33 cellular contexts compared by ENCODE assay signal in genomic region chr6:106619223-106619622, GRCh38.
"Had no signal": no experiment of that assay in that cellular context is flagged by ENCODE, and none has a peak within 500 bp of the region (broad histone marks: within the 10 kb centered on the region; RNA-seq: fewer than 3 reads in every experiment).

No MANE protein-coding gene starts in this region.

- H3K4me3 ChIP-seq: breast epithelium, pancreas, prostate gland, sigmoid colon, smooth muscle cell, stomach, thyroid gland, upper lobe of left lung, vagina had no signal

- H3K4me1 ChIP-seq: breast epithelium, pancreas, prostate gland, sigmoid colon, stomach, thyroid gland, upper lobe of left lung, vagina had no signal

- H3K27me3 ChIP-seq: breast epithelium, pancreas, sigmoid colon, stomach, thyroid gland, upper lobe of left lung, vagina had no signal

- H3K9me3 Mint-ChIP-seq: naive thymus-derived CD8-positive, alpha-beta T cell had no signal

- H3K27me3 Mint-ChIP-seq: naive thymus-derived CD8-positive, alpha-beta T cell; stimulated activated naive B cell treated with anti-CD40 and anti-IgM and Interleukin-4, amounts not matched to agents 10 μg/mL and 1 μg/mL and 100 μg/mL, for 72 hours had no signal

- H3K27ac Mint-ChIP-seq: activated CD8-positive, alpha-beta T cell treated with anti-CD3 and anti-CD28 coated beads, Interleukin-2, amount 10 ng/mL, durations not matched to agents 7 days and 5 days; activated T-helper 1 cell treated with anti-CD3 and anti-CD28 coated beads, Interleukin-12 subunit alpha, Interleukin-12 subunit beta, Interleukin-2, Interleukin-4 antibody, amounts not matched to agents 30 ng/mL and 10 ng/mL and 1 ng/mL, durations not matched to agents 14 hours and 24 hours and 36 hours; naive thymus-derived CD8-positive, alpha-beta T cell; stimulated activated naive B cell treated with anti-CD40 and anti-IgM and Interleukin-4, amounts not matched to agents 10 μg/mL and 1 μg/mL and 100 μg/mL, for 72 hours had no signal

- H3K4me2 ChIP-seq: smooth muscle cell had no signal

- H3K9me3 ChIP-seq: breast epithelium, pancreas, prostate gland, sigmoid colon, stomach, thyroid gland, upper lobe of left lung, vagina had no signal

- H3K27ac ChIP-seq: breast epithelium, pancreas, prostate gland, sigmoid colon, stomach, thyroid gland, upper lobe of left lung, vagina, WERI-Rb-1 had no signal

- DNase-seq: activated CD4-positive, alpha-beta T cell treated with anti-CD3 and anti-CD28 coated beads for 1 hour; activated CD8-positive, alpha-beta T cell treated with anti-CD3 and anti-CD28 coated beads, Interleukin-2, amount 10 ng/mL, durations not matched to agents 7 days and 5 days; activated effector memory CD4-positive, alpha-beta T cell treated with anti-CD3 and anti-CD28 coated beads, Interleukin-2, amount 50 U/mL, for 16 hours; activated naive CD4-positive, alpha-beta T cell treated with anti-CD3 and anti-CD28 coated beads, Interleukin-2, amount 50 U/mL, for 16 hours; amygdala; central memory CD4-positive, alpha-beta T cell; head of caudate nucleus; hippocampal formation; kidney; left colon; mesenchymal stem cell; naive thymus-derived CD8-positive, alpha-beta T cell; nucleus accumbens; pancreas; retina; sigmoid colon; stimulated activated CD4-positive, alpha-beta T cell treated with anti-CD3 and anti-CD28 coated beads, Interleukin-1b, Interleukin-23, amount 100 ng/mL, for 48 hours; stimulated activated CD4-positive, alpha-beta T cell treated with anti-CD3 and anti-CD28 coated beads, Interleukin-4, amount 100 ng/mL, for 4 hours; stimulated activated CD8-positive, alpha-beta memory T cell treated with anti-CD3 and anti-CD28 coated beads, Interleukin-4, amount 100 ng/mL, for 48 hours; stimulated activated naive B cell treated with anti-CD40 and anti-IgM and Interleukin-4, amounts not matched to agents 10 μg/mL and 1 μg/mL and 100 μg/mL, for 72 hours; stomach; T-helper 1 cell; T-helper 9 cell; thyroid gland; upper lobe of left lung; WERI-Rb-1 had no signal

- H3K36me3 ChIP-seq: breast epithelium, pancreas, prostate gland, vagina, WERI-Rb-1 had no signal

- FAIRE-seq: endothelial cell of umbilical vein, kidney, pancreas had no signal

- ATAC-seq: activated CD8-positive, alpha-beta T cell treated with anti-CD3 and anti-CD28 coated beads, Interleukin-2, amount 10 ng/mL, durations not matched to agents 7 days and 5 days; left colon; naive thymus-derived CD8-positive, alpha-beta T cell; pancreas; stimulated activated naive B cell treated with anti-CD40 and anti-IgM and Interleukin-4, amounts not matched to agents 10 μg/mL and 1 μg/mL and 100 μg/mL, for 72 hours had no signal

- H3K4me3 Mint-ChIP-seq: activated CD8-positive, alpha-beta T cell treated with anti-CD3 and anti-CD28 coated beads, Interleukin-2, amount 10 ng/mL, durations not matched to agents 7 days and 5 days; activated T-helper 1 cell treated with anti-CD3 and anti-CD28 coated beads, Interleukin-12 subunit alpha, Interleukin-12 subunit beta, Interleukin-2, Interleukin-4 antibody, amounts not matched to agents 30 ng/mL and 10 ng/mL and 1 ng/mL, durations not matched to agents 14 hours and 24 hours and 36 hours; naive thymus-derived CD8-positive, alpha-beta T cell; neural crest cell; stimulated activated naive B cell treated with anti-CD40 and anti-IgM and Interleukin-4, amounts not matched to agents 10 μg/mL and 1 μg/mL and 100 μg/mL, for 72 hours had no signal
